8 cellular contexts compared by ENCODE assay signal in genomic region chr9:136546697-136547481, GRCh38. TPM values are rescaled to one million over a fixed set of nuclear protein-coding genes. Genes with fewer than 3 reads are reported as not detected.
DNase-seq lines count a peak whose midpoint lies in the region; ATAC-seq and TF ChIP-seq lines count a peak whose summit lies in the region.

No MANE protein-coding gene starts in this region.

- ATAC-seq in GM18867 (IDR thresholded peaks at IDR 0.05; ENCODE audit: unreplicated experiment) (peak; percentile 1), left colon (peak; percentile 52)
- peak; percentile 5 to 6 for ATAC-seq in activated CD4-positive, CD25-positive, alpha-beta regulatory T cell treated with anti-CD3 and anti-CD28 coated beads, Interleukin-2, amount 50 U/mL, for 24 hours

- no peaks in the 10 kb centered on the region for H3K27me3 Mint-ChIP-seq in chondrocyte (ENCODE audit: low read depth)

- peak overlapping the region; percentile 99 for H3K27ac ChIP-seq in KOPT-K1 (ENCODE audit: low read depth, low read length, poor library complexity, severe bottlenecking)

- peak overlapping the region; percentile 71 for H3K4me3 Mint-ChIP-seq in chondrocyte (ENCODE audit: unreplicated experiment)

- H3K27ac Mint-ChIP-seq in chondrocyte (ENCODE audit: unreplicated experiment): peak overlapping the region; percentile 41

- intact Hi-C loops in left colon (cut with DNase I, micrococcal nuclease): no loop called here

- peaks cover 30% of the 10 kb centered on the region for H3K36me3 ChIP-seq in KOPT-K1 (ENCODE audit: insufficient read depth, low read length)

- no peaks in the 10 kb centered on the region for H3K36me3 Mint-ChIP-seq in chondrocyte (ENCODE audit: low read depth)

- peaks cover 41% of the 10 kb centered on the region for H3K4me1 Mint-ChIP-seq in chondrocyte (ENCODE audit: low read depth)

- TF ChIP-seq CTCF in chondrocyte (IDR thresholded peaks at IDR 0.05): peak; percentile 13

- H3K9me3 ChIP-seq in KOPT-K1 (ENCODE audit: insufficient read depth, low read length, poor library complexity, severe bottlenecking): no peaks in the 10 kb centered on the region

- H3K9me3 Mint-ChIP-seq in chondrocyte (ENCODE audit: low read depth): no peaks in the 10 kb centered on the region

- DNase-seq in chondrocyte (ENCODE audit: low spot score) (no peak), left colon (peak; percentile 81 to 89), NCI-H82 treated with DMSO at 0.1 percent for 48 hours (lab: John Stamatoyannopoulos, UW; ENCODE audit: unreplicated experiment) (no peak), COR-L47 (lab: John Stamatoyannopoulos, UW) (no peak)
- DNase-seq in stimulated activated CD4-positive, alpha-beta T cell treated with anti-CD3 and anti-CD28 coated beads, Interleukin-2, amount 100 ng/mL, for 4 hours (ENCODE audit: low read depth): peak; percentile 54

RNA-seq across cellular contexts. Expression of gene NOTCH1, which starts 1.0 kb away (rescaled TPM):
- total RNA-seq in chondrocyte: 11.6 to 28.7 TPM (median 27.5 TPM) in 3 replicates
- 10 to 100 TPM; 49.5 to 72.2 TPM for total RNA-seq in left colon

Comparison
In these comparisons a context has a peak if more than half of its experiments do, and no peak if none do; other contexts are left out.
1. ATAC-seq: peak in every context shown above with its lines; median percentile 52 in left colon; 6 in activated CD4-positive, CD25-positive, alpha-beta regulatory T cell treated with anti-CD3 and anti-CD28 coated beads, Interleukin-2, amount 50 U/mL, for 24 hours; 1 in GM18867.
2. DNase-seq: peak in left colon (2 of 2) and stimulated activated CD4-positive, alpha-beta T cell treated with anti-CD3 and anti-CD28 coated beads, Interleukin-2, amount 100 ng/mL, for 4 hours (single experiment); none in chondrocyte (single experiment), NCI-H82 treated with DMSO at 0.1 percent for 48 hours (single experiment) and COR-L47 (single experiment).